ENCODE assay signal across 35 cellular contexts in genomic region chr6:54932622-54933021, GRCh38.
DNase-seq lines count a peak whose midpoint lies in the region; ATAC-seq, FAIRE-seq and TF ChIP-seq lines count a peak whose summit lies in the region.
"Had no signal": no experiment of that assay in that cellular context is flagged by ENCODE, and none has a peak within 500 bp of the region (broad histone marks: within the 10 kb centered on the region; RNA-seq: fewer than 3 reads in every experiment).

No MANE protein-coding gene starts in this region.

- RAD21 ChIA-PET in HCT116 (lab: Charles Lee; ENCODE audit: low non-redundant PET in 1 of 2, low total read pairs in 2 of 2, uncharacterized antibody in 2 of 2, unreplicated experiment in 2 of 2) (no interaction called here), GM12878 (lab: Charles Lee; ENCODE audit: unreplicated experiment) (no interaction called here)

- H3K4me2 ChIP-seq in HepG2 (ENCODE audit: low read depth, low read length) (no peak overlapping the region), HCT116 (ENCODE audit: low read length) (no peak overlapping the region), GM12878 (ENCODE audit: control insufficient read depth, insufficient read depth) (no peak overlapping the region)
- H3K4me2 ChIP-seq: A549; BLaER1; BLaER1 treated with 17β-estradiol and CSF1 and Interleukin-3, amounts not matched to agents 10 nM and 100 nM had no signal

- H3K4me3 ChIP-seq in HepG2 (replicated peaks in 1 of 3; ENCODE audit: insufficient read depth in 1 of 3, low read depth in 2 of 3, low read length in 3 of 3), result no peak overlapping the region
- no peak overlapping the region for H3K4me3 ChIP-seq in right lobe of liver
- no peak overlapping the region for H3K4me3 ChIP-seq in HCT116 (replicated peaks in 1 of 2; ENCODE audit: low read depth in 1 of 2, low read length in 2 of 2)
- no peak overlapping the region for H3K4me3 ChIP-seq in HEK293 (ENCODE audit: low read depth, low read length)
- H3K4me3 ChIP-seq in GM12878, result no peak overlapping the region
- H3K4me3 ChIP-seq in dorsolateral prefrontal cortex, result no peak overlapping the region
- H3K4me3 ChIP-seq: A549; BLaER1; BLaER1 treated with 17β-estradiol and CSF1 and Interleukin-3, amounts not matched to agents 10 nM and 100 nM had no signal

- H3K27ac ChIP-seq in HepG2 (ENCODE audit: extremely low read length, insufficient read depth, low read length) (no peak overlapping the region), right lobe of liver (no peak overlapping the region), HCT116 (ENCODE audit: low read depth, low read length) (no peak overlapping the region), HEK293 (ENCODE audit: extremely low read depth, low read depth, low read length) (no peak overlapping the region), GM12878 (ENCODE audit: control insufficient read depth, insufficient read depth) (no peak overlapping the region), dorsolateral prefrontal cortex (no peak overlapping the region)
- H3K27ac ChIP-seq: 22Rv1; A549; BLaER1; BLaER1 treated with 17β-estradiol and CSF1 and Interleukin-3, amounts not matched to agents 10 nM and 100 nM; C4-2B had no signal

- FAIRE-seq in HepG2 (lab: Jason Lieb, UNC), result no peak
- FAIRE-seq in GM12878 (lab: Jason Lieb, UNC), result no peak
- FAIRE-seq: A204.1, A549, D721Med had no signal

- TF ChIP-seq RAD21 in HepG2 (CRISPR knock-in tag; IDR thresholded peaks at IDR 0.05) (no peak), HCT116 (IDR thresholded peaks at IDR 0.05; ENCODE audit: low read depth) (no peak), GM12878 (IDR thresholded peaks at IDR 0.05; ENCODE audit: insufficient read depth, low read depth, low read length) (no peak)

- TF ChIP-seq EP300 in HepG2 (IDR thresholded peaks at IDR 0.05; ENCODE audit: low read depth in 2 of 2, low read length in 2 of 2) (no peak), HepG2 (CRISPR knock-in tag; IDR thresholded peaks at IDR 0.05; ENCODE audit: borderline replicate concordance) (no peak), GM12878 (IDR thresholded peaks at IDR 0.05; ENCODE audit: borderline replicate concordance in 1 of 2, control insufficient read depth in 1 of 2, low read depth in 2 of 2, low read length in 2 of 2) (no peak)

- H3K27me3 ChIP-seq in HepG2 (ENCODE audit: control insufficient read depth in 1 of 2, insufficient read depth in 2 of 2, low read length in 2 of 2) (no peaks in the 10 kb centered on the region), right lobe of liver (no peaks in the 10 kb centered on the region), HCT116 (ENCODE audit: insufficient read depth, low read length) (no peaks in the 10 kb centered on the region), GM12878 (replicated peaks in 1 of 2; ENCODE audit: control insufficient read depth in 2 of 2, insufficient read depth in 2 of 2, low read length in 1 of 2) (no peaks in the 10 kb centered on the region), dorsolateral prefrontal cortex (no peaks in the 10 kb centered on the region)
- H3K27me3 ChIP-seq: BE2C; BLaER1; BLaER1 treated with 17β-estradiol and CSF1 and Interleukin-3, amounts not matched to agents 10 nM and 100 nM had no signal

- no peaks in the 10 kb centered on the region for H3K9me2 ChIP-seq in HCT116 (ENCODE audit: insufficient read depth)

- DNase-seq in HepG2 (ENCODE audit: low spot score) (no peak), right lobe of liver (no peak), HCT116 (ENCODE audit: low read depth, low spot score) (no peak), GM12878 (ENCODE audit: low read depth, low spot score) (no peak), dorsolateral prefrontal cortex (no peak), NOMO-1 treated with DMSO at 0.1 percent for 48 hours (lab: John Stamatoyannopoulos, UW; ENCODE audit: unreplicated experiment) (no peak), NAMALWA (ENCODE audit: low spot score) (no peak)
- DNase-seq: 8988T; ACHN; AML-193; BE2C; C1 segment of cervical spinal cord; Caco-2; Calu3; CD4-positive, alpha-beta memory T cell; CD4-positive, alpha-beta T cell; CD4-positive, CD25-positive, alpha-beta regulatory T cell; CD8-positive, alpha-beta memory T cell; CD8-positive, alpha-beta T cell; COR-L47; DMS 273 treated with DMSO at 0.1 percent for 48 hours; DMS153; DMS53; DMS79; DMS79 treated with DMSO at 0.1 percent for 48 hours; DND-41; EL had no signal

- no peaks in the 10 kb centered on the region for H4K20me1 ChIP-seq in HepG2 (ENCODE audit: insufficient read depth, low read length)
- H4K20me1 ChIP-seq in HCT116 (ENCODE audit: insufficient read depth), result no peaks in the 10 kb centered on the region
- H4K20me1 ChIP-seq in GM12878 (ENCODE audit: control insufficient read depth, insufficient read depth), result no peaks in the 10 kb centered on the region
- H4K20me1 ChIP-seq: BLaER1; BLaER1 treated with 17β-estradiol and CSF1 and Interleukin-3, amounts not matched to agents 10 nM and 100 nM had no signal

- H3K9me3 ChIP-seq in HepG2 (ENCODE audit: low read length), result peaks cover 26% of the 10 kb centered on the region
- no peaks in the 10 kb centered on the region for H3K9me3 ChIP-seq in right lobe of liver
- peaks cover 5 to 6% of the 10 kb centered on the region in 2 experiments; a peak in 3 of 4 replicates for H3K9me3 ChIP-seq in HCT116 (ENCODE audit: control insufficient read depth in 1 of 2, insufficient read depth in 1 of 2, low read depth in 1 of 2, low read length in 2 of 2)
- no peaks in the 10 kb centered on the region for H3K9me3 ChIP-seq in HEK293 (ENCODE audit: control insufficient read depth, insufficient read depth, low read depth, low read length)
- no peaks in the 10 kb centered on the region for H3K9me3 ChIP-seq in GM12878 (replicated peaks; ENCODE audit: control insufficient read depth, insufficient read depth, low read length)
- H3K9me3 ChIP-seq: A549, BE2C, Caco-2 had no signal

- SMC1A ChIA-PET in GM12878 (lab: Charles Lee; ENCODE audit: uncharacterized antibody, unreplicated experiment), result no interaction called here

- H3K79me2 ChIP-seq in HepG2 (ENCODE audit: insufficient read depth, low read length) (no peaks in the 10 kb centered on the region), HCT116 (ENCODE audit: insufficient read depth, low read length) (no peaks in the 10 kb centered on the region), GM12878 (ENCODE audit: control insufficient read depth, insufficient read depth, low read length) (no peaks in the 10 kb centered on the region)

- no TSS peak for BruUV-seq in HepG2 (replicated peaks; lab: Mats Ljungman, UMichigan)
- BruUV-seq in HCT116 (replicated peaks; lab: Mats Ljungman, UMichigan), result no TSS peak
- BruUV-seq in GM12878 (replicated peaks; lab: Mats Ljungman, UMichigan), result no TSS peak

- TF ChIP-seq CTCF in HepG2 (CRISPR knock-in tag; IDR thresholded peaks at IDR 0.05) (no peak), right lobe of liver (IDR thresholded peaks at IDR 0.05) (no peak), HCT116 (IDR thresholded peaks at IDR 0.05 in 2 of 3, conservative IDR thresholded peaks at IDR 0.05 in 1 of 3; ENCODE audit: borderline replicate concordance in 1 of 3, insufficient read depth in 1 of 3, low read depth in 2 of 3, low read length in 2 of 3) (no peak), HEK293 (tag by site-specific recombination; IDR thresholded peaks at IDR 0.05) (no peak), GM12878 (IDR thresholded peaks at IDR 0.05 in 2 of 3, conservative IDR thresholded peaks at IDR 0.05 in 1 of 3; ENCODE audit: control insufficient read depth in 2 of 3, extremely low read depth in 1 of 3, insufficient read depth in 1 of 3, low read depth in 3 of 3, low read length in 3 of 3) (no peak), dorsolateral prefrontal cortex (IDR thresholded peaks at IDR 0.05 in 54 of 56, conservative IDR thresholded peaks at IDR 0.05 in 2 of 56; ENCODE audit: low read depth in 1 of 56, partially characterized antibody in 56 of 56) (no peak)

- peaks cover 32% of the 10 kb centered on the region for H3K4me1 ChIP-seq in HepG2 (ENCODE audit: insufficient read depth, low read length)
- H3K4me1 ChIP-seq in right lobe of liver, result no peaks in the 10 kb centered on the region
- peaks cover 7 to 24% of the 10 kb centered on the region in 2 experiments; a peak in 3 of 4 replicates for H3K4me1 ChIP-seq in HCT116 (ENCODE audit: control insufficient read depth in 1 of 2, insufficient read depth in 2 of 2, low read length in 2 of 2)
- H3K4me1 ChIP-seq in HEK293 (ENCODE audit: control insufficient read depth, insufficient read depth, low read length), result peaks cover 3% of the 10 kb centered on the region; the same call in 1 of the 2 replicates
- no peaks in the 10 kb centered on the region for H3K4me1 ChIP-seq in GM12878 (ENCODE audit: control insufficient read depth, insufficient read depth, low read length)
- H3K4me1 ChIP-seq: BE2C, BLaER1 had no signal

- no peak overlapping the region for H2AFZ ChIP-seq in HepG2 (ENCODE audit: low read length)
- H2AFZ ChIP-seq in HCT116 (ENCODE audit: low read depth, low read length, poor library complexity, severe bottlenecking), result no peak overlapping the region
- no peak overlapping the region for H2AFZ ChIP-seq in GM12878 (ENCODE audit: control insufficient read depth, low read depth, low read length)

- in situ Hi-C loops in HepG2 (cut with HindIII; ENCODE audit: extremely low pct_ligation_motif_present, low pct_unique_long_range_greater_than_20kb), result no loop called here
- in situ Hi-C loops in GM12878 (cut with MboI), result no loop called here

- POLR2A ChIA-PET in HepG2 (lab: Yijun Ruan, JAX), result no interaction called here
- POLR2A ChIA-PET in HCT116 (lab: Charles Lee), result interaction anchor here (0.9 kb wide), 1 partner anchor 14 kb away, joined by 3 read pairs; no protein-coding TSS in a partner anchor
- POLR2A ChIA-PET in HEK293 (lab: Yijun Ruan, JAX), result no interaction called here
- POLR2A ChIA-PET in GM12878 (lab: Charles Lee), result no interaction called here

- H3K36me3 ChIP-seq in HepG2 (replicated peaks in 1 of 2; ENCODE audit: control insufficient read depth in 1 of 2, insufficient read depth in 2 of 2, low read length in 2 of 2), result no peaks in the 10 kb centered on the region
- no peaks in the 10 kb centered on the region for H3K36me3 ChIP-seq in right lobe of liver
- 0 out of 4 replicates have a peak, but pooled peaks cover 0 to 4% of the 10 kb centered on the region in 2 experiments for H3K36me3 ChIP-seq in HCT116 (ENCODE audit: control insufficient read depth in 1 of 2, insufficient read depth in 2 of 2, low read length in 2 of 2)
- no peaks in the 10 kb centered on the region; a peak in 1 of 3 replicates for H3K36me3 ChIP-seq in HEK293 (ENCODE audit: control insufficient read depth in 2 of 2, insufficient read depth in 1 of 2, low read length in 2 of 2)
- no peaks in the 10 kb centered on the region for H3K36me3 ChIP-seq in GM12878 (ENCODE audit: control insufficient read depth in 2 of 2, insufficient read depth in 2 of 2, low read length in 1 of 2)
- H3K36me3 ChIP-seq: BE2C; BLaER1; BLaER1 treated with 17β-estradiol and CSF1 and Interleukin-3, amounts not matched to agents 10 nM and 100 nM had no signal

- CTCF ChIA-PET in HepG2 (lab: Yijun Ruan, JAX; ENCODE audit: low intra/inter-chr PET ratio, low total read pairs) (no interaction called here), HCT116 (lab: Charles Lee) (no interaction called here), HEK293 (lab: Yijun Ruan, JAX) (interaction anchor here (0.6 to 0.7 kb wide), 2 partner anchors 210 to 946 kb away, joined by 3 read pairs; no protein-coding TSS in a partner anchor), GM12878 (lab: Yijun Ruan, JAX) (no interaction called here)

- H3K9ac ChIP-seq in HepG2 (ENCODE audit: insufficient read depth, low read depth, low read length) (no peak overlapping the region), HCT116 (ENCODE audit: low read length) (no peak overlapping the region), GM12878 (ENCODE audit: control insufficient read depth, insufficient read depth, low read length) (no peak overlapping the region)
- H3K9ac ChIP-seq: BLaER1; BLaER1 treated with 17β-estradiol and CSF1 and Interleukin-3, amounts not matched to agents 10 nM and 100 nM had no signal

- intact Hi-C loops in HepG2 (cut with micrococcal nuclease; ENCODE audit: unreplicated experiment) (no loop called here), right lobe of liver (cut with DNase I) (no loop called here), HCT116 (cut with micrococcal nuclease) (no loop called here), GM12878 (cut with micrococcal nuclease; ENCODE audit: unreplicated experiment) (no loop called here), dorsolateral prefrontal cortex (cut with DNase I) (no loop called here)

- no peak for TF ChIP-seq POLR2A in HepG2 (IDR thresholded peaks at IDR 0.05; ENCODE audit: insufficient read depth in 1 of 2, low read depth in 2 of 2, low read length in 2 of 2)
- no peak for TF ChIP-seq POLR2A in right lobe of liver (IDR thresholded peaks at IDR 0.05)
- no peak for TF ChIP-seq POLR2A in HCT116 (IDR thresholded peaks at IDR 0.05; ENCODE audit: borderline replicate concordance, extremely low read depth, insufficient read depth, insufficient read length)
- no peak for TF ChIP-seq POLR2A in GM12878 (IDR thresholded peaks at IDR 0.05; ENCODE audit: low read depth, low read length)

- ATAC-seq in HepG2, result no peak
- ATAC-seq in right lobe of liver, result no peak
- no peak for ATAC-seq in HCT116
- no peak for ATAC-seq in GM12878
- ATAC-seq: A549; CD8-positive, alpha-beta T cell had no signal

Comparison
In these comparisons a context has a peak if more than half of its experiments do, and no peak if none do; other contexts are left out.
1. Of the 63 proteins assayed by ChIP-seq in both HepG2 and HEK293: peak only in HepG2: ZNF280D; only in HEK293: SETDB1 and ZNF549; in both: none; in neither: 60.